Comparison of ENCODE assay signal across 27 cellular contexts in the genomic region with DNA sequence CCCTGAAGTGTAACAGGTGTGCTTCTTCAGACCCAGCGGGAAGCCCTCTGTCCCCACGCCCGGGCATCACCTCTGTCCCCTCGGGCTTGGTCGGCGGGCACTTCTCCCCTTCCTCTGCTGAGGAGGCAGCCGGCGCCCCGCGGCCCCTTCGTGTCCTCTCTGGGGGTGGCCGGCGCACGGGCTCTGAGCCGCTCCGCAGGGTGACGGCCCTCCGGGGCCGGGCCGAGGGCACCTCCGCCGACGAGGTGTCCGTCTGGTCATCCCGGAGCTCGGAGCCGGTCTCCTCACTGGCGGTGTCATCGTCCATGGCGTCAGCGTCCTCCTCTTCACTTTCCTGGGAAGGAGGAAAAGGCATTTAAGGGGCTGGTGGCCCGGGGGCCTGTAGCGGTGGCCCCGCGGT.
"Had no signal": no experiment of that assay in that cellular context is flagged by ENCODE, and none has a peak within 500 bp of the region (broad histone marks: within the 10 kb centered on the region; RNA-seq: fewer than 3 reads in every experiment).

No MANE protein-coding gene starts in this region.

- ATAC-seq: naive thymus-derived CD4-positive, alpha-beta T cell; natural killer cell; pancreas; right lobe of liver; stimulated activated memory B cell treated with anti-CD40 and anti-IgM and Interleukin-4, amounts not matched to agents 10 μg/mL and 1 μg/mL and 100 μg/mL, for 72 hours; stimulated activated naive CD8-positive, alpha-beta T cell treated with anti-CD3 and anti-CD28 coated beads, Interleukin-15, amount 100 ng/mL, for 72 hours; stimulated activated naive CD8-positive, alpha-beta T cell treated with anti-CD3 and anti-CD28 coated beads, Interleukin-15, Interleukin-2, amounts not matched to agents 100 U/mL and 50 U/mL, for 24 hours; upper lobe of right lung had no signal

- H3K27ac ChIP-seq: neural progenitor cell, neutrophil, pancreas, prostate gland, right atrium auricular region, right lobe of liver, sigmoid colon, suprapubic skin, testis, tibial artery, transverse colon, upper lobe of right lung, uterus had no signal

- H3K4me3 ChIP-seq: neural progenitor cell, pancreas, prostate gland, right atrium auricular region, right lobe of liver, sigmoid colon, suprapubic skin, testis, tibial artery, transverse colon, upper lobe of right lung, uterus had no signal

- H3K27ac Mint-ChIP-seq: nephron; neural progenitor cell; stimulated activated memory B cell treated with anti-CD40 and anti-IgM and Interleukin-4, amounts not matched to agents 10 μg/mL and 1 μg/mL and 100 μg/mL, for 72 hours; type B pancreatic cell had no signal

- H3K36me3 ChIP-seq: neural progenitor cell, neutrophil, pancreas, uterus had no signal

- DNase-seq: naive thymus-derived CD4-positive, alpha-beta T cell; natural killer cell; retina; sigmoid colon; small intestine; stimulated activated CD4-positive, alpha-beta T cell treated with anti-CD3 and anti-CD28 coated beads, Interleukin-15, amount 100 ng/mL, for 24 hours; stimulated activated CD4-positive, alpha-beta T cell treated with anti-CD3 and anti-CD28 coated beads, Interleukin-4, amount 100 ng/mL, for 1 hour; stimulated activated CD4-positive, alpha-beta T cell treated with anti-CD3 and anti-CD28 coated beads, Interleukin-4, amount 100 ng/mL, for 4 hours; stimulated activated CD8-positive, alpha-beta memory T cell treated with anti-CD3 and anti-CD28 coated beads, Interleukin-4, amount 100 ng/mL, for 48 hours; stimulated activated naive CD4-positive, alpha-beta T cell; stimulated activated naive CD8-positive, alpha-beta T cell treated with anti-CD3 and anti-CD28 coated beads, Interleukin-15, amount 100 ng/mL, for 72 hours; stimulated activated naive CD8-positive, alpha-beta T cell treated with anti-CD3 and anti-CD28 coated beads, Interleukin-15, Interleukin-2, amounts not matched to agents 100 U/mL and 50 U/mL, for 24 hours; testis; tibial artery; transverse colon; upper lobe of right lung; uterus had no signal

- H3K4me1 Mint-ChIP-seq: neural progenitor cell; stimulated activated memory B cell treated with anti-CD40 and anti-IgM and Interleukin-4, amounts not matched to agents 10 μg/mL and 1 μg/mL and 100 μg/mL, for 72 hours; stimulated activated naive CD8-positive, alpha-beta T cell treated with anti-CD3 and anti-CD28 coated beads, Interleukin-15, amount 100 ng/mL, for 72 hours had no signal

- H3K9me3 Mint-ChIP-seq: nephron, neural progenitor cell, type B pancreatic cell had no signal

- H3K9me3 ChIP-seq: neutrophil, pancreas, prostate gland, right atrium auricular region, right lobe of liver, suprapubic skin, testis, tibial artery, transverse colon, upper lobe of right lung, uterus had no signal

- H3K4me1 ChIP-seq: neural progenitor cell, pancreas, prostate gland, right atrium auricular region, right lobe of liver, suprapubic skin, testis, tibial artery, transverse colon, upper lobe of right lung, uterus had no signal

- H3K27me3 ChIP-seq: neural progenitor cell, neutrophil, pancreas, right atrium auricular region, right lobe of liver, suprapubic skin, testis, tibial artery, transverse colon, upper lobe of right lung, uterus had no signal

- H3K4me3 Mint-ChIP-seq: naive thymus-derived CD4-positive, alpha-beta T cell; natural killer cell; nephron; neural progenitor cell; stimulated activated memory B cell treated with anti-CD40 and anti-IgM and Interleukin-4, amounts not matched to agents 10 μg/mL and 1 μg/mL and 100 μg/mL, for 72 hours; stimulated activated naive CD8-positive, alpha-beta T cell treated with anti-CD3 and anti-CD28 coated beads, Interleukin-15, amount 100 ng/mL, for 72 hours; type B pancreatic cell had no signal

- H3K27me3 Mint-ChIP-seq: naive thymus-derived CD4-positive, alpha-beta T cell; stimulated activated memory B cell treated with anti-CD40 and anti-IgM and Interleukin-4, amounts not matched to agents 10 μg/mL and 1 μg/mL and 100 μg/mL, for 72 hours; stimulated activated naive CD8-positive, alpha-beta T cell treated with anti-CD3 and anti-CD28 coated beads, Interleukin-15, amount 100 ng/mL, for 72 hours had no signal
